ENCODE assay signal across 8 cellular contexts in the genomic region with DNA sequence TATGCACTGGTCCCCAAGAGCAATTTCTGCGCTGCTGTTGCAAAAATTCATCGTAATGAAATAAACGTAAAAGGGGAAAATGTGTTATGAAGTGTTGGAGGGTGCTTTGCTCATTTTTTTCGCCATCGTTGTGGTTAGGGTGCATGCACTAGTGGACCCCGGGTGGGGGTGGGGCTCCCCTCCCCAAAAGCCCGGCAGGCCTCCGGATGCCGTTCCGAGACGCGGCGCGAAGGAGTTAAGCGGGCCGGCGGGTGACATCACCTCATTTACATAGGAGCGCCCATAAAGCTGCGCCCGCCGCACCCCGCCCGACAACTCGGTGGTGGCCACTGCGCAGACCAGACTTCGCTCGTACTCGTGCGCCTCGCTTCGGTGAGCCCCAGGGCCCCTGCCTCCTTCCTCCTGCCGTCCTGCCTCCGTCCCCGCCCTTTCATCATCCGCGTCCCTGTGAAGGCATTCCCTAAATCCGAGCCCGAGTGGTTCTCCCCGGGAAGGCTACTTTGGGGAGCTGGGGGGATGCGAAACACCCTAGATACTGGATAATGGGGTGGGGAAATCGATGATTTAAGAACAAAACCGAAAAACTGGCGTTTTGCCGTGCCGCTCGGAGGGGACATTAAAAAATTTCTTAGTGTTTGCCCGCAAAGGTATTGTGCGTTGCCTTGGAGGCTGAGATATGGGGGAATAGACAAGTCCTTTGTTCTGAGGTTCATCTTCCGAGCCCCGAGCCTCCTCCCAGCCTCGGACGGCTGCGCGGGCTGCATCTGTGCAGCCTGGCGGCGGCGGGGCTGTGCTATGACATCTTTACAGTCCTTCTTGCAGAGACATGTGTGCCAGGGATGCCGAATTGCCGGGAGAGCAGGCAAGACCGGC. TPM values are rescaled to one million over a fixed set of nuclear protein-coding genes. Genes with fewer than 3 reads are reported as not detected.
DNase-seq lines count a peak whose midpoint lies in the region; ATAC-seq and TF ChIP-seq lines count a peak whose summit lies in the region.

A gene (plus strand): TSS at position 314 of the 873 bp plus-strand sequence.

- peak within 1 kb of the TSS; percentile 62 for H3K4me3 ChIP-seq in A673 (ENCODE audit: low read depth, low read length, poor library complexity, severe bottlenecking)

- ATAC-seq in GM19025 (IDR thresholded peaks at IDR 0.05; ENCODE audit: low read depth, unreplicated experiment) (peak; percentile 33), HG03432 (IDR thresholded peaks at IDR 0.05; ENCODE audit: unreplicated experiment) (peak; percentile 50), left lobe of liver (peak; percentile 83)

- TF ChIP-seq CTCF in A673 (conservative IDR thresholded peaks at IDR 0.05; ENCODE audit: low read depth, low read length): no peak

- DNase-seq in A673 (ENCODE audit: low spot score): peak; percentile 85
- DNase-seq in NCI-H774 (lab: John Stamatoyannopoulos, UW): peak; percentile 69
- DNase-seq in activated CD4-positive, alpha-beta T cell treated with anti-CD3 and anti-CD28 coated beads, Interleukin-2, amount 50 U/mL, for 24 hours (ENCODE audit: low read depth in 1 of 2, low spot score in 1 of 2): peak; percentile 71 to 77
- peak; percentile 4 for DNase-seq in cortex of kidney (lab: John Stamatoyannopoulos, UW)
- peak; percentile 81 for DNase-seq in left lobe of liver (ENCODE audit: low spot score)
- peak; percentile 72 for DNase-seq in stimulated activated CD4-positive, alpha-beta T cell treated with anti-CD3 and anti-CD28 coated beads, Interleukin-2, amount 100 ng/mL, for 4 hours (ENCODE audit: low read depth)

- BruUV-seq in A673 (replicated peaks; lab: Mats Ljungman, UMichigan): TSS peak; percentile 78

- POLR2A ChIA-PET in A673 (lab: Charles Lee; ENCODE audit: low non-redundant PET): interaction anchor here (0.6 kb wide), 1 partner anchor 264 kb away, joined by 4 read pairs; no protein-coding TSS in a partner anchor

- CTCF ChIA-PET in A673 (lab: Charles Lee): no interaction called here

- peaks cover 6% of the 10 kb centered on the region for H3K4me1 ChIP-seq in A673 (ENCODE audit: insufficient read depth, low read length, poor library complexity, severe bottlenecking)

- peak within 1 kb of the TSS; percentile 81 for H3K27ac ChIP-seq in A673 (ENCODE audit: low read depth, low read length, poor library complexity, severe bottlenecking)

- intact Hi-C loops in A673 (cut with micrococcal nuclease; ENCODE audit: unreplicated experiment): loop anchor here (1.0 to 10.0 kb wide), 3 partner anchors 25 to 670 kb away; no protein-coding TSS in a partner anchor

- H3K36me3 ChIP-seq in A673 (ENCODE audit: insufficient read depth, low read length, poor library complexity, severe bottlenecking): peaks cover 6% of the 10 kb centered on the region

- H3K9me3 ChIP-seq in A673 (ENCODE audit: low read depth, low read length, poor library complexity, severe bottlenecking): no peaks in the 10 kb centered on the region

- H3K27me3 ChIP-seq in A673 (replicated peaks; ENCODE audit: insufficient read depth, low read depth, low read length, poor library complexity): no peaks in the 10 kb centered on the region

RNA-seq across cellular contexts. Expression of the gene that starts here (rescaled TPM):
- 975 and 1,093 TPM in 2 replicates for total RNA-seq in A673 (2021)
- total RNA-seq in left lobe of liver: 442 TPM

Comparison
In these comparisons a context has a peak if more than half of its experiments do, and no peak if none do; other contexts are left out.
1. Peak in every context shown above with its lines: DNase-seq, ATAC-seq, H3K4me3 ChIP-seq and H3K27ac ChIP-seq.
2. DNase-seq: peak in every context shown above with its lines; median percentile 85 in A673; 81 in left lobe of liver; 74 in activated CD4-positive, alpha-beta T cell treated with anti-CD3 and anti-CD28 coated beads, Interleukin-2, amount 50 U/mL, for 24 hours; 72 in stimulated activated CD4-positive, alpha-beta T cell treated with anti-CD3 and anti-CD28 coated beads, Interleukin-2, amount 100 ng/mL, for 4 hours; 69 in NCI-H774; 4 in cortex of kidney.
3. ATAC-seq: peak in every context shown above with its lines; median percentile 83 in left lobe of liver; 50 in HG03432; 33 in GM19025.